Comparison of ENCODE assay signal across 13 cellular contexts in the genomic region with DNA sequence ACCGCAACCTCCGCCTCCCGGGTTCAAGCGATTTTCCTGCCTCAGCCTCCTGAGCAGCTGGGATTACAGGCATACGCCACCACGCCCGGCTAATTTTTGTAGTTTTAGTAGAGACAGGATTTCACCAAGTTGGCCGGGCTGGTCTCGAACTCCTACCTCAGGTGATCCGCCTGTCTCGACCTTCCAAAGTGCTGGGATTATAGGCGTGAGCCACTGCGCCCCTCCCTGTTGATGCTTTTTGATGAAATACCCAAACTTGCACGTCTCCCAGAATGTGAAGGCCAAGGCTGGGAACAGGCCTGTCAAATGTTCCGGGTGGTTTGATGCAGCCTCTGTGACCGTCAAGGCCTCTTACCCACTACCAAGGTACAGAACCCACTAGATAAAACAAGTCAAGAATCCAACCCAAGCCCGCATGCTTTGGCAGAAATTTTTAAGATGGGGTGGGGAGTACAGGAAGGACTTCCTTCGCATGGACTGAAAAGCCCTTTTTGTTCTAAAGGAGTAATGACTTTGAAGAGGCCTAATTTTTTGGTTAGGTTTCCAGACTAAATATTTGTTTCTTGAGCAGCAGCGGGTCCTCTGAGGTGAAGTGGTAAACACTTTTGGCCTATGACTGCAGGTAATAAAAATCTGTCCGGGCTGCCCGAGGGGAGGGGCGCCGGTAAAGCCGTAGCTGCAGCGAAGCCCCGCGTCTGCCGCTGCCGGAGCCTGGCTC. TPM values are rescaled to one million over a fixed set of nuclear protein-coding genes. Genes with fewer than 3 reads are reported as not detected.
DNase-seq lines count a peak whose midpoint lies in the region; ATAC-seq and TF ChIP-seq lines count a peak whose summit lies in the region.
"Had no signal": no experiment of that assay in that cellular context is flagged by ENCODE, and none has a peak within 500 bp of the region (broad histone marks: within the 10 kb centered on the region; RNA-seq: fewer than 3 reads in every experiment).

No MANE protein-coding gene starts in this region.

- no peaks in the 10 kb centered on the region for H3K36me3 Mint-ChIP-seq in dendritic cell treated with granulocyte-macrophage colony-stimulating factor and Interleukin-4, amounts not matched to agents 40 ng/mL and 50 ng/mL, for 4 days (ENCODE audit: low read depth)
- H3K36me3 Mint-ChIP-seq in progenitor cell of endocrine pancreas (ENCODE audit: insufficient read depth) = no peaks in the 10 kb centered on the region

- no peaks in the 10 kb centered on the region for H3K36me3 ChIP-seq in esophagus squamous epithelium
- H3K36me3 ChIP-seq: thyroid gland had no signal

- DNase-seq in HL-60 (ENCODE audit: low read depth in 1 of 2, low spot score in 1 of 2) = no peak
- no peak for DNase-seq in progenitor cell of endocrine pancreas (ENCODE audit: low spot score, unreplicated experiment)
- DNase-seq in esophagus squamous epithelium (lab: John Stamatoyannopoulos, UW) = no peak
- no peak for DNase-seq in GDM1 (lab: John Stamatoyannopoulos, UW)
- no peak for DNase-seq in Right ventricle myocardium inferior (ENCODE audit: missing footprints)
- DNase-seq: activated B cell treated with CpG ODN at 0.5 μM for 24 hours, NCI-H1105, NCI-H524 treated with DMSO at 0.1 percent for 48 hours, SIG-M5 had no signal

- H3K4me1 Mint-ChIP-seq in dendritic cell treated with granulocyte-macrophage colony-stimulating factor and Interleukin-4, amounts not matched to agents 40 ng/mL and 50 ng/mL, for 4 days (ENCODE audit: low read depth) = peaks cover 53% of the 10 kb centered on the region
- peaks cover 7% of the 10 kb centered on the region for H3K4me1 Mint-ChIP-seq in progenitor cell of endocrine pancreas (ENCODE audit: low read depth)

- peaks cover 98% of the 10 kb centered on the region for H3K27me3 Mint-ChIP-seq in dendritic cell treated with granulocyte-macrophage colony-stimulating factor and Interleukin-4, amounts not matched to agents 40 ng/mL and 50 ng/mL, for 4 days
- peaks cover 98% of the 10 kb centered on the region for H3K27me3 Mint-ChIP-seq in progenitor cell of endocrine pancreas

- H3K4me1 ChIP-seq in esophagus squamous epithelium = peaks cover 10 to 54% (median 14%) of the 10 kb centered on the region in 3 donors

- peak overlapping the region; percentile 79 for H3K4me3 Mint-ChIP-seq in dendritic cell treated with granulocyte-macrophage colony-stimulating factor and Interleukin-4, amounts not matched to agents 40 ng/mL and 50 ng/mL, for 4 days
- peak overlapping the region; percentile 67 for H3K4me3 Mint-ChIP-seq in progenitor cell of endocrine pancreas (ENCODE audit: low read depth)

- no peak overlapping the region for H3K27ac ChIP-seq in HL-60 (replicated peaks)
- no peak overlapping the region for H3K27ac ChIP-seq in esophagus squamous epithelium
- H3K27ac ChIP-seq: thyroid gland had no signal

- H3K9me3 ChIP-seq in esophagus squamous epithelium = no peaks in the 10 kb centered on the region
- H3K9me3 ChIP-seq: thyroid gland had no signal

- H3K27ac Mint-ChIP-seq in dendritic cell treated with granulocyte-macrophage colony-stimulating factor and Interleukin-4, amounts not matched to agents 40 ng/mL and 50 ng/mL, for 4 days = no peak overlapping the region
- no peak overlapping the region for H3K27ac Mint-ChIP-seq in progenitor cell of endocrine pancreas
- H3K27ac Mint-ChIP-seq: activated B cell treated with CpG ODN at 0.5 μM for 24 hours had no signal

- H3K9me3 Mint-ChIP-seq in dendritic cell treated with granulocyte-macrophage colony-stimulating factor and Interleukin-4, amounts not matched to agents 40 ng/mL and 50 ng/mL, for 4 days = no peaks in the 10 kb centered on the region
- H3K9me3 Mint-ChIP-seq in progenitor cell of endocrine pancreas (ENCODE audit: low read depth) = no peaks in the 10 kb centered on the region
- H3K9me3 Mint-ChIP-seq: central memory CD8-positive, alpha-beta T cell had no signal

- intact Hi-C loops in dendritic cell treated with granulocyte-macrophage colony-stimulating factor and Interleukin-4, amounts not matched to agents 40 ng/mL and 50 ng/mL, for 4 days (cut with micrococcal nuclease) = loop anchor here (2.0 kb wide), 1 partner anchor 721 kb away; no protein-coding TSS in a partner anchor
- intact Hi-C loops in esophagus squamous epithelium (cut with DNase I) = loop anchor here (10.0 kb wide), 1 partner anchor 723 kb away; no protein-coding TSS in a partner anchor
- intact Hi-C loops in Right ventricle myocardium inferior (cut with DNase I) = loop anchor here (2.0 to 5.0 kb wide), 2 partner anchors 397 to 670 kb away; no protein-coding TSS in a partner anchor

- ATAC-seq in Right ventricle myocardium inferior = no peak

- no peak for TF ChIP-seq POLR2A in esophagus squamous epithelium (IDR thresholded peaks at IDR 0.05)

- peaks cover 92% of the 10 kb centered on the region for H3K27me3 ChIP-seq in HL-60 (ENCODE audit: insufficient read depth, poor library complexity, severe bottlenecking)
- peaks cover 42 to 100% (median 85%) of the 10 kb centered on the region in 4 donors for H3K27me3 ChIP-seq in esophagus squamous epithelium

- no peak for TF ChIP-seq CTCF in HL-60 (IDR thresholded peaks at IDR 0.05; ENCODE audit: insufficient read depth, low read length)
- TF ChIP-seq CTCF in progenitor cell of endocrine pancreas (IDR thresholded peaks at IDR 0.05; ENCODE audit: unreplicated experiment) = no peak
- TF ChIP-seq CTCF in esophagus squamous epithelium (IDR thresholded peaks at IDR 0.05) = no peak

- 31 to 38% methylated on average over 7 to 22 of the region's 29 CpGs for WGBS in esophagus squamous epithelium, 2 donors

- H3K4me3 ChIP-seq in HL-60 (replicated peaks; ENCODE audit: insufficient read depth, low read length) = peak overlapping the region; percentile 33
- peak overlapping the region in 1 of 4 donors; percentile 56 for H3K4me3 ChIP-seq in esophagus squamous epithelium
- H3K4me3 ChIP-seq: thyroid gland had no signal

RNA-seq across cellular contexts. Expression of a gene that starts 3.7 kb away (rescaled TPM):
- not detected in 2 replicates for total RNA-seq in progenitor cell of endocrine pancreas
- total RNA-seq in esophagus squamous epithelium = not detected
- not detected for total RNA-seq in Right ventricle myocardium inferior
- total RNA-seq: activated B cell treated with CpG ODN at 0.5 μM for 24 hours, left colon, thyroid gland had no signal

RNA-seq across cellular contexts. Expression of a gene that starts 5.0 kb away (rescaled TPM):
- total RNA-seq in progenitor cell of endocrine pancreas (not detected in 2 replicates), esophagus squamous epithelium (not detected), Right ventricle myocardium inferior (not detected)
- total RNA-seq: activated B cell treated with CpG ODN at 0.5 μM for 24 hours, thyroid gland had no signal

RNA-seq across cellular contexts. Expression of a gene that starts 12.1 kb away (rescaled TPM):
- total RNA-seq in progenitor cell of endocrine pancreas (not detected in 2 replicates), esophagus squamous epithelium (not detected), Right ventricle myocardium inferior (not detected)
- total RNA-seq: activated B cell treated with CpG ODN at 0.5 μM for 24 hours, left colon, thyroid gland had no signal

RNA-seq across cellular contexts. Expression of a gene that starts 19.6 kb away (rescaled TPM):
- total RNA-seq in progenitor cell of endocrine pancreas = not detected in 2 replicates
- total RNA-seq in esophagus squamous epithelium = not detected
- not detected for total RNA-seq in Right ventricle myocardium inferior
- total RNA-seq: activated B cell treated with CpG ODN at 0.5 μM for 24 hours, thyroid gland had no signal

RNA-seq across cellular contexts. Expression of a gene that starts 29.1 kb away (rescaled TPM):
- not detected in 2 replicates for total RNA-seq in progenitor cell of endocrine pancreas
- under 1 TPM in 2 of 4 donors, not detected in 2; 0.22 to 0.38 TPM for total RNA-seq in esophagus squamous epithelium
- total RNA-seq in Right ventricle myocardium inferior = not detected
- total RNA-seq: activated B cell treated with CpG ODN at 0.5 μM for 24 hours had no signal
